Comparison of ENCODE assay signal across 31 cellular contexts in genomic region chr17:16327018-16327417, GRCh38.
"Had no signal": no experiment of that assay in that cellular context is flagged by ENCODE, and none has a peak within 500 bp of the region (broad histone marks: within the 10 kb centered on the region; RNA-seq: fewer than 3 reads in every experiment).

No MANE protein-coding gene starts in this region.

- H3K4me1 ChIP-seq: breast epithelium, colonic mucosa had no signal

- H3K9me3 Mint-ChIP-seq: activated CD4-positive, alpha-beta memory T cell treated with anti-CD3 and anti-CD28 coated beads for 36 hours; activated CD4-positive, alpha-beta T cell treated with anti-CD3 and anti-CD28 coated beads, Interleukin-2, amount 10 ng/mL, durations not matched to agents 24 days and 14 days; activated naive CD4-positive, alpha-beta T cell treated with anti-CD3 and anti-CD28 coated beads for 36 hours; activated naive CD4-positive, alpha-beta T cell treated with anti-CD3 and anti-CD28 coated beads, Interleukin-2, amount 50 U/mL, for 24 hours; activated naive CD8-positive, alpha-beta T cell treated with anti-CD3 and anti-CD28 coated beads for 36 hours; activated naive CD8-positive, alpha-beta T cell treated with anti-CD3 and anti-CD28 coated beads, Interleukin-2, amount 50 U/mL, for 24 hours; activated T-cell treated with anti-CD3 and anti-CD28 coated beads, Interleukin-2, amount 50 U/mL, for 4 hours; activated T-helper 1 cell treated with anti-CD3 and anti-CD28 coated beads, Interleukin-12 subunit alpha, Interleukin-12 subunit beta, Interleukin-2, Interleukin-4 antibody, amounts not matched to agents 30 ng/mL and 10 ng/mL and 1 ng/mL, durations not matched to agents 14 hours and 24 hours and 36 hours; activated T-helper 2 cell treated with anti-CD3 and anti-CD28 coated beads, Interferon-gamma antibody, Interleukin-2, Interleukin-4, amounts not matched to agents 10 μg/mL and 5 μg/mL and 100 μg/mL, durations not matched to agents 14 hours and 24 hours and 36 hours; brain had no signal

- ATAC-seq: activated CD4-positive, alpha-beta T cell treated with anti-CD3 and anti-CD28 coated beads for 36 hours; activated CD8-positive, alpha-beta T cell treated with anti-CD3 and anti-CD28 coated beads, Interleukin-2, amount 10 ng/mL, durations not matched to agents 7 days and 5 days; activated naive CD8-positive, alpha-beta T cell treated with anti-CD3 and anti-CD28 coated beads, Interleukin-2, amount 50 U/mL, for 24 hours; activated T-cell treated with anti-CD3 and anti-CD28 coated beads, Interleukin-2, amount 50 U/mL, for 4 hours; gastroesophageal sphincter had no signal

- DNase-seq: activated CD4-positive, alpha-beta memory T cell treated with anti-CD3 and anti-CD28 coated beads for 36 hours; activated CD4-positive, alpha-beta T cell treated with anti-CD3 and anti-CD28 coated beads for 36 hours; activated CD4-positive, alpha-beta T cell treated with anti-CD3 and anti-CD28 coated beads, Interleukin-2, amount 10 ng/mL, durations not matched to agents 24 days and 14 days; activated CD4-positive, CD25-positive, alpha-beta regulatory T cell; activated CD4-positive, CD25-positive, alpha-beta regulatory T cell treated with anti-CD3 and anti-CD28 coated beads, Interleukin-2, amount 50 U/mL, for 72 hours; activated CD8-positive, alpha-beta T cell treated with anti-CD3 and anti-CD28 coated beads, Interleukin-2, amount 10 ng/mL, durations not matched to agents 7 days and 5 days; activated effector memory CD4-positive, alpha-beta T cell treated with anti-CD3 and anti-CD28 coated beads, Interleukin-2, amount 50 U/mL, for 16 hours; activated naive CD4-positive, alpha-beta T cell treated with anti-CD3 and anti-CD28 coated beads for 36 hours; activated naive CD8-positive, alpha-beta T cell treated with anti-CD3 and anti-CD28 coated beads for 36 hours; activated naive CD8-positive, alpha-beta T cell treated with anti-CD3 and anti-CD28 coated beads, Interleukin-2, amount 50 U/mL, for 24 hours; activated T-cell treated with anti-CD3 and anti-CD28 coated beads, Interleukin-2, amount 50 U/mL, for 4 hours; adrenal gland; amygdala; central memory CD4-positive, alpha-beta T cell; cerebellar nuclear complex; colonic mucosa; effector CD8-positive, alpha-beta T cell; esophagus squamous epithelium; foreskin melanocyte; T-helper 2 cell had no signal

- H3K27me3 Mint-ChIP-seq: activated CD4-positive, alpha-beta memory T cell treated with anti-CD3 and anti-CD28 coated beads for 36 hours; activated CD4-positive, alpha-beta T cell treated with anti-CD3 and anti-CD28 coated beads for 36 hours; activated CD4-positive, alpha-beta T cell treated with anti-CD3 and anti-CD28 coated beads, Interleukin-2, amount 10 ng/mL, durations not matched to agents 24 days and 14 days; activated naive CD4-positive, alpha-beta T cell treated with anti-CD3 and anti-CD28 coated beads, Interleukin-2, amount 50 U/mL, for 24 hours; activated naive CD8-positive, alpha-beta T cell treated with anti-CD3 and anti-CD28 coated beads for 36 hours; activated naive CD8-positive, alpha-beta T cell treated with anti-CD3 and anti-CD28 coated beads, Interleukin-2, amount 50 U/mL, for 24 hours; brain had no signal

- H3K36me3 ChIP-seq: breast epithelium, colonic mucosa had no signal

- H3K27me3 ChIP-seq: adrenal gland, ascending aorta, breast epithelium, cardiac muscle cell, colonic mucosa, esophagus squamous epithelium, gastroesophageal sphincter had no signal

- H3K4me1 Mint-ChIP-seq: activated CD4-positive, alpha-beta T cell treated with anti-CD3 and anti-CD28 coated beads for 36 hours; activated CD4-positive, alpha-beta T cell treated with anti-CD3 and anti-CD28 coated beads, Interleukin-2, amount 10 ng/mL, durations not matched to agents 24 days and 14 days; activated naive CD4-positive, alpha-beta T cell treated with anti-CD3 and anti-CD28 coated beads, Interleukin-2, amount 50 U/mL, for 24 hours; activated naive CD8-positive, alpha-beta T cell treated with anti-CD3 and anti-CD28 coated beads for 36 hours; brain had no signal

- H3K27ac Mint-ChIP-seq: activated CD4-positive, alpha-beta memory T cell treated with anti-CD3 and anti-CD28 coated beads for 36 hours; activated CD4-positive, alpha-beta T cell treated with anti-CD3 and anti-CD28 coated beads for 36 hours; activated CD4-positive, alpha-beta T cell treated with anti-CD3 and anti-CD28 coated beads, Interleukin-2, amount 10 ng/mL, durations not matched to agents 24 days and 14 days; activated CD8-positive, alpha-beta T cell treated with anti-CD3 and anti-CD28 coated beads, Interleukin-2, amount 10 ng/mL, durations not matched to agents 7 days and 5 days; activated naive CD4-positive, alpha-beta T cell treated with anti-CD3 and anti-CD28 coated beads for 36 hours; activated naive CD4-positive, alpha-beta T cell treated with anti-CD3 and anti-CD28 coated beads, Interleukin-2, amount 50 U/mL, for 24 hours; activated naive CD8-positive, alpha-beta T cell treated with anti-CD3 and anti-CD28 coated beads for 36 hours; activated naive CD8-positive, alpha-beta T cell treated with anti-CD3 and anti-CD28 coated beads, Interleukin-2, amount 50 U/mL, for 24 hours; activated T-helper 1 cell treated with anti-CD3 and anti-CD28 coated beads, Interleukin-12 subunit alpha, Interleukin-12 subunit beta, Interleukin-2, Interleukin-4 antibody, amounts not matched to agents 30 ng/mL and 10 ng/mL and 1 ng/mL, durations not matched to agents 14 hours and 24 hours and 36 hours; activated T-helper 2 cell treated with anti-CD3 and anti-CD28 coated beads, Interferon-gamma antibody, Interleukin-2, Interleukin-4, amounts not matched to agents 10 μg/mL and 5 μg/mL and 100 μg/mL, durations not matched to agents 14 hours and 24 hours and 36 hours; brain had no signal

- H3K4me3 ChIP-seq: adrenal gland, ascending aorta, breast epithelium, cardiac muscle cell, colonic mucosa, esophagus squamous epithelium, gastroesophageal sphincter had no signal

- H3K27ac ChIP-seq: adrenal gland, ascending aorta, breast epithelium, cardiac muscle cell, colonic mucosa, epithelial cell of prostate, esophagus squamous epithelium, gastroesophageal sphincter had no signal

- H3K4me3 Mint-ChIP-seq: activated CD4-positive, alpha-beta memory T cell treated with anti-CD3 and anti-CD28 coated beads for 36 hours; activated CD4-positive, alpha-beta T cell treated with anti-CD3 and anti-CD28 coated beads for 36 hours; activated CD4-positive, alpha-beta T cell treated with anti-CD3 and anti-CD28 coated beads, Interleukin-2, amount 10 ng/mL, durations not matched to agents 24 days and 14 days; activated CD8-positive, alpha-beta T cell treated with anti-CD3 and anti-CD28 coated beads, Interleukin-2, amount 10 ng/mL, durations not matched to agents 7 days and 5 days; activated naive CD4-positive, alpha-beta T cell treated with anti-CD3 and anti-CD28 coated beads for 36 hours; activated naive CD4-positive, alpha-beta T cell treated with anti-CD3 and anti-CD28 coated beads, Interleukin-2, amount 50 U/mL, for 24 hours; activated naive CD8-positive, alpha-beta T cell treated with anti-CD3 and anti-CD28 coated beads for 36 hours; activated naive CD8-positive, alpha-beta T cell treated with anti-CD3 and anti-CD28 coated beads, Interleukin-2, amount 50 U/mL, for 24 hours; activated T-cell treated with anti-CD3 and anti-CD28 coated beads, Interleukin-2, amount 50 U/mL, for 4 hours; activated T-helper 1 cell treated with anti-CD3 and anti-CD28 coated beads, Interleukin-12 subunit alpha, Interleukin-12 subunit beta, Interleukin-2, Interleukin-4 antibody, amounts not matched to agents 30 ng/mL and 10 ng/mL and 1 ng/mL, durations not matched to agents 14 hours and 24 hours and 36 hours; brain had no signal

- FAIRE-seq: endometrium, endothelial cell of umbilical vein had no signal

- H3K9me3 ChIP-seq: adrenal gland, ascending aorta, breast epithelium, colonic mucosa, esophagus squamous epithelium, gastroesophageal sphincter had no signal
